In genomic region chr18:24398515-24398914, GRCh38 we compare ENCODE assay signal across 8 cellular contexts. TPM values are rescaled to one million over a fixed set of nuclear protein-coding genes. Genes with fewer than 3 reads are reported as not detected.
A peak's percentile ranks its signal among the peaks of the same experiment; 100 is the strongest.
DNase-seq lines count a peak whose midpoint lies in the region; ATAC-seq and TF ChIP-seq lines count a peak whose summit lies in the region.

No MANE protein-coding gene starts in this region.

- H3K36me3 Mint-ChIP-seq in CD14-positive monocyte (no peaks in the 10 kb centered on the region), naive B cell (no peaks in the 10 kb centered on the region)

- H3K4me3 ChIP-seq in LNCaP clone FGC (ENCODE audit: low read depth, low read length) (peak overlapping the region; percentile 84), choroid plexus epithelial cell (ENCODE audit: low read depth, low read length) (peak overlapping the region; percentile 84)

- ATAC-seq in naive B cell (ENCODE audit: low read depth in 2 of 2) = no peak
- no peak for ATAC-seq in GM21786 (IDR thresholded peaks at IDR 0.05; ENCODE audit: unreplicated experiment)
- ATAC-seq in GM18867 (IDR thresholded peaks at IDR 0.05; ENCODE audit: unreplicated experiment) = no peak

- intact Hi-C loops in CD14-positive monocyte (cut with micrococcal nuclease) = loop anchor here in 1 of 2 donors (10.0 kb wide), 1 partner anchor 956 kb away; the partner anchor contains the start of gene ZNF521

- peak overlapping the region; percentile 83 for H3K4me3 Mint-ChIP-seq in CD14-positive monocyte
- peak overlapping the region in 6 of 8 donors; percentile 88 to 96 (median 94) for H3K4me3 Mint-ChIP-seq in naive B cell

- H3K27me3 Mint-ChIP-seq in CD14-positive monocyte (ENCODE audit: low read depth in 3 of 3) (no peaks in the 10 kb centered on the region), naive B cell (peaks cover 5 to 13% (median 11%) of the 10 kb centered on the region in 3 donors)

- DNase-seq in CD14-positive monocyte (ENCODE audit: low spot score) (no peak), LNCaP clone FGC (ENCODE audit: low read depth) (no peak), choroid plexus epithelial cell (ENCODE audit: low read depth) (peak; percentile 39), naive B cell (no peak), ureter (ENCODE audit: low spot score) (no peak)
- no peak for DNase-seq in stimulated activated CD4-positive, alpha-beta T cell treated with anti-CD3 and anti-CD28 coated beads, Interleukin-15, amount 100 ng/mL, for 24 hours

- no peak for TF ChIP-seq CTCF in CD14-positive monocyte (IDR thresholded peaks at IDR 0.05)
- no peak for TF ChIP-seq CTCF in LNCaP clone FGC (IDR thresholded peaks at IDR 0.05; ENCODE audit: control insufficient read depth, extremely low read depth, insufficient read depth)
- no peak for TF ChIP-seq CTCF in choroid plexus epithelial cell (conservative IDR thresholded peaks at IDR 0.05; ENCODE audit: low read depth, low read length)

- peak overlapping the region; percentile 78 to 91 (median 87) for H3K27ac Mint-ChIP-seq in CD14-positive monocyte
- H3K27ac Mint-ChIP-seq in naive B cell = no peak overlapping the region

- H3K4me1 Mint-ChIP-seq in CD14-positive monocyte (peaks cover 45% of the 10 kb centered on the region), naive B cell (peaks cover 11 to 16% (median 12%) of the 10 kb centered on the region in 3 donors)

- H3K9me3 Mint-ChIP-seq in CD14-positive monocyte = peaks cover 0 to 2% (median 0%) of the 10 kb centered on the region in 7 donors
- no peaks in the 10 kb centered on the region for H3K9me3 Mint-ChIP-seq in naive B cell

RNA-seq across cellular contexts. Expression of gene OSBPL1A, which starts 0.9 kb away (rescaled TPM):
- polyA plus RNA-seq in CD14-positive monocyte (1 to 10 TPM; 6.3 to 7.1 TPM), naive B cell (ENCODE audit: low read depth in 6 of 6) (1 to 10 TPM in 5 of 6 donors, not detected in 1; 1.8 to 4.4 (median 3.6) TPM)
- 40.4 TPM for total RNA-seq in ureter

RNA-seq across cellular contexts. Expression of gene IMPACT, which starts 28.0 kb away (rescaled TPM):
- polyA plus RNA-seq in CD14-positive monocyte (10 to 100 TPM; 15.8 to 19.7 TPM), naive B cell (ENCODE audit: low read depth in 6 of 6) (10 to 100 TPM; 15.2 to 34.3 (median 27.6) TPM)
- 49.4 TPM for total RNA-seq in ureter

Comparison
In these comparisons a context has a peak if more than half of its experiments do, and no peak if none do; other contexts are left out.
1. H3K27ac Mint-ChIP-seq: peak in CD14-positive monocyte (7 of 7); none in naive B cell (0 of 6).